In the genomic region with DNA sequence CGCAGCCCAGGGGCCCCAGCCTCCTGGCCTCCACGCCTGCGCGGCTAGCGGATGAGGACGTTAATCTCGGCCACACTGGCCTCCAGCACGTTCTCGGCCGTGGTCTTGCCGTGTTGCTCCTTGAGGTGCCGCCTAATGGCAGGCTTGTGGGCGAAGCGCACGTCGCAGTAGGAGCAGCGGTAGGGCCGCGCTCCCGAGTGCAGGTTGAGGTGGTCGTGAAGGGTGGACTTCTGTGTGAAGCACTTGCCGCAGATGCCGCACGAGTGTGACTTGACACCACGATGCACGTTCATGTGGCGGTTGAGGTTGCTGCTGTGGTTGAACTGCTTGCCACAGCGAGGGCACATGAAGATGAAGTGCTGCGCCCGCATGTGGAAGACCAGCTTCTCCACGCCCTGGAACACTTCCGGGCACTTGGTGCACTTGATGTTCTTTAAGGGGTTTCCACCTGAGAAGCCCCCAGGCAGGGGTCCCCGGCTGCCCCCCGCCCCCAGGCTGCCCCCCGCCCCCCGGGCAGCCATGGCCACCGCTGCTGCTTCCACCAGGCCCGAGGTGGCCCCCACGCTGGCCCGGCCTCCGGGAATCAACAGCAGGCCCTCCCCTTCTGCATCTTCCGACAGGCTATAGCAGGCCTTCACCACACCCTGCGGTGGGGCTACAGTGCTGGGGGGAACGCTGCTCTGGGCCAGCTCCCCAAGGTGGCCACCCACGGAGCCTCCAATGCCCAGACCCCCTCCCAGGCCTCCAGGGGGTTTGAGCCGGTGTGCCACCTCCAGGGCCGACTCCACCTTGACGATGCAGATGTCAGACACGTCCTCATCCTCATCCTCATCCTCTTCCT, we compare ENCODE assay signal across 1 cellular context.
TF ChIP-seq lines count a peak whose summit lies in the region.

No MANE protein-coding gene starts in this region.

TF ChIP-seq in HEK293, 187 proteins besides CTCF, POLR2A, EP300 and RAD21 (continued from another document):
- TF ChIP-seq HOXA7 (CRISPR knock-in tag; IDR thresholded peaks at IDR 0.05; ENCODE audit: borderline replicate concordance) (no peak), KLF9 (tag by site-specific recombination; IDR thresholded peaks at IDR 0.05; ENCODE audit: low read depth) (no peak), ZNF146 (tag by site-specific recombination; IDR thresholded peaks at IDR 0.05) (no peak), ZNF623 (tag by site-specific recombination; IDR thresholded peaks at IDR 0.05) (no peak), ZNF48 (tag by site-specific recombination; IDR thresholded peaks at IDR 0.05) (no peak), ZEB2 (tag by site-specific recombination; IDR thresholded peaks at IDR 0.05) (no peak), ZNF549 (tag by site-specific recombination; IDR thresholded peaks at IDR 0.05) (no peak), PRDM1 (tag by site-specific recombination; IDR thresholded peaks at IDR 0.05) (no peak)
- TF ChIP-seq, protein P1, sequence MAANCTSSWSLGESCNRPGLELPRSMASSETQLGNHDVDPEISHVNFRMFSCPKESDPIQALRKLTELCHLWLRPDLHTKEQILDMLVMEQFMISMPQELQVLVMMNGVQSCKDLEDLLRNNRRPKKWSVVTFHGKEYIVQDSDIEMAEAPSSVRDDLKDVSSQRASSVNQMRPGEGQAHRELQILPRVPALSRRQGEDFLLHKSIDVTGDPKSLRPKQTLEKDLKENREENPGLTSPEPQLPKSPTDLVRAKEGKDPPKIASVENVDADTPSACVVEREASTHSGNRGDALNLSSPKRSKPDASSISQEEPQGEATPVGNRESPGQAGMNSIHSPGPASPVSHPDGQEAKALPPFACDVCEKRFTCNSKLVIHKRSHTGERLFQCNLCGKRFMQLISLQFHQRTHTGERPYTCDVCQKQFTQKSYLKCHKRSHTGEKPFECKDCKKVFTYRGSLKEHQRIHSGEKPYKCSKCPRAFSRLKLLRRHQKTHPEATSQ (tag by site-specific recombination; IDR thresholded peaks at IDR 0.05), result no peak
- TF ChIP-seq, protein P2, sequence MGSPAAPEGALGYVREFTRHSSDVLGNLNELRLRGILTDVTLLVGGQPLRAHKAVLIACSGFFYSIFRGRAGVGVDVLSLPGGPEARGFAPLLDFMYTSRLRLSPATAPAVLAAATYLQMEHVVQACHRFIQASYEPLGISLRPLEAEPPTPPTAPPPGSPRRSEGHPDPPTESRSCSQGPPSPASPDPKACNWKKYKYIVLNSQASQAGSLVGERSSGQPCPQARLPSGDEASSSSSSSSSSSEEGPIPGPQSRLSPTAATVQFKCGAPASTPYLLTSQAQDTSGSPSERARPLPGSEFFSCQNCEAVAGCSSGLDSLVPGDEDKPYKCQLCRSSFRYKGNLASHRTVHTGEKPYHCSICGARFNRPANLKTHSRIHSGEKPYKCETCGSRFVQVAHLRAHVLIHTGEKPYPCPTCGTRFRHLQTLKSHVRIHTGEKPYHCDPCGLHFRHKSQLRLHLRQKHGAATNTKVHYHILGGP (tag by site-specific recombination; IDR thresholded peaks at IDR 0.05), result no peak
- TF ChIP-seq, protein P3, sequence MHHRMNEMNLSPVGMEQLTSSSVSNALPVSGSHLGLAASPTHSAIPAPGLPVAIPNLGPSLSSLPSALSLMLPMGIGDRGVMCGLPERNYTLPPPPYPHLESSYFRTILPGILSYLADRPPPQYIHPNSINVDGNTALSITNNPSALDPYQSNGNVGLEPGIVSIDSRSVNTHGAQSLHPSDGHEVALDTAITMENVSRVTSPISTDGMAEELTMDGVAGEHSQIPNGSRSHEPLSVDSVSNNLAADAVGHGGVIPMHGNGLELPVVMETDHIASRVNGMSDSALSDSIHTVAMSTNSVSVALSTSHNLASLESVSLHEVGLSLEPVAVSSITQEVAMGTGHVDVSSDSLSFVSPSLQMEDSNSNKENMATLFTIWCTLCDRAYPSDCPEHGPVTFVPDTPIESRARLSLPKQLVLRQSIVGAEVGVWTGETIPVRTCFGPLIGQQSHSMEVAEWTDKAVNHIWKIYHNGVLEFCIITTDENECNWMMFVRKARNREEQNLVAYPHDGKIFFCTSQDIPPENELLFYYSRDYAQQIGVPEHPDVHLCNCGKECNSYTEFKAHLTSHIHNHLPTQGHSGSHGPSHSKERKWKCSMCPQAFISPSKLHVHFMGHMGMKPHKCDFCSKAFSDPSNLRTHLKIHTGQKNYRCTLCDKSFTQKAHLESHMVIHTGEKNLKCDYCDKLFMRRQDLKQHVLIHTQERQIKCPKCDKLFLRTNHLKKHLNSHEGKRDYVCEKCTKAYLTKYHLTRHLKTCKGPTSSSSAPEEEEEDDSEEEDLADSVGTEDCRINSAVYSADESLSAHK (tag by site-specific recombination; IDR thresholded peaks at IDR 0.05), result no peak
TF ChIP-seq in HEK293: peak in this region for 8.
